In genomic region chr9:128428644-128429504, GRCh38 we compare ENCODE assay signal across 17 cellular contexts. TPM values are rescaled to one million over a fixed set of nuclear protein-coding genes. Genes with fewer than 3 reads are reported as not detected.
DNase-seq lines count a peak whose midpoint lies in the region; ATAC-seq and TF ChIP-seq lines count a peak whose summit lies in the region.
"Had no signal": no experiment of that assay in that cellular context is flagged by ENCODE, and none has a peak within 500 bp of the region (broad histone marks: within the 10 kb centered on the region; RNA-seq: fewer than 3 reads in every experiment).

No MANE protein-coding gene starts in this region.

- TF ChIP-seq CTCF in HFFc6 (IDR thresholded peaks at IDR 0.05) (peak; percentile 26; the same call in 1 of the 2 replicates), glutamatergic neuron (IDR thresholded peaks at IDR 0.05; ENCODE audit: partially characterized antibody, unreplicated experiment) (no peak), smooth muscle cell (IDR thresholded peaks at IDR 0.05; ENCODE audit: borderline replicate concordance, insufficient read depth, poor library complexity, severe bottlenecking) (no peak)

- H3K4me1 ChIP-seq in smooth muscle cell (ENCODE audit: low read depth): no peaks in the 10 kb centered on the region
- H3K4me1 ChIP-seq: colonic mucosa, lower lobe of right lung, tibial nerve had no signal

- no peak for ATAC-seq in activated CD4-positive, alpha-beta T cell treated with anti-CD3 and anti-CD28 coated beads for 36 hours
- ATAC-seq in effector memory CD8-positive, alpha-beta T cell (replicated peaks): no peak
- ATAC-seq: lower lobe of right lung had no signal

- H3K27ac Mint-ChIP-seq in HFFc6 (peak overlapping the region; percentile 54), glutamatergic neuron (ENCODE audit: unreplicated experiment) (peak overlapping the region; percentile 94)
- H3K27ac Mint-ChIP-seq in activated CD4-positive, alpha-beta T cell treated with anti-CD3 and anti-CD28 coated beads for 36 hours: no peak overlapping the region
- H3K27ac Mint-ChIP-seq in effector memory CD8-positive, alpha-beta T cell: no peak overlapping the region

- H3K9me3 Mint-ChIP-seq in HFFc6 (no peaks in the 10 kb centered on the region), glutamatergic neuron (ENCODE audit: unreplicated experiment) (peaks cover 5% of the 10 kb centered on the region)
- H3K9me3 Mint-ChIP-seq in activated CD4-positive, alpha-beta T cell treated with anti-CD3 and anti-CD28 coated beads for 36 hours (ENCODE audit: low read depth): no peaks in the 10 kb centered on the region
- H3K9me3 Mint-ChIP-seq in effector memory CD8-positive, alpha-beta T cell: no peaks in the 10 kb centered on the region

- peak overlapping the region; percentile 61 for H3K27ac ChIP-seq in smooth muscle cell (ENCODE audit: low read depth)
- H3K27ac ChIP-seq: BLaER1, colonic mucosa, KMS-11, lower lobe of right lung, tibial nerve had no signal

- no peaks in the 10 kb centered on the region for H3K36me3 ChIP-seq in smooth muscle cell (ENCODE audit: low read depth)
- H3K36me3 ChIP-seq: colonic mucosa, lower lobe of right lung had no signal

- no peak overlapping the region for H3K4me3 Mint-ChIP-seq in HFFc6
- peak overlapping the region; percentile 61 for H3K4me3 Mint-ChIP-seq in glutamatergic neuron (ENCODE audit: unreplicated experiment)
- no peak overlapping the region for H3K4me3 Mint-ChIP-seq in activated CD4-positive, alpha-beta T cell treated with anti-CD3 and anti-CD28 coated beads for 36 hours
- no peak overlapping the region for H3K4me3 Mint-ChIP-seq in effector memory CD8-positive, alpha-beta T cell

- H2AFZ ChIP-seq in smooth muscle cell (ENCODE audit: low read depth): no peak overlapping the region

- no peaks in the 10 kb centered on the region for H3K79me2 ChIP-seq in smooth muscle cell (ENCODE audit: low read depth)

- no peak overlapping the region for H3K4me2 ChIP-seq in smooth muscle cell
- H3K4me2 ChIP-seq: BLaER1, KMS-11 had no signal

- H3K9ac ChIP-seq in smooth muscle cell (ENCODE audit: low read depth): no peak overlapping the region
- H3K9ac ChIP-seq: BLaER1, KMS-11 had no signal

- POLR2A ChIA-PET in activated CD4-positive, alpha-beta T cell treated with anti-CD3 and anti-CD28 coated beads for 36 hours (lab: Charles Lee): no interaction called here

- H3K4me1 Mint-ChIP-seq in HFFc6 (ENCODE audit: low read depth): peaks cover 7% of the 10 kb centered on the region
- H3K4me1 Mint-ChIP-seq in glutamatergic neuron (ENCODE audit: low read depth, unreplicated experiment): peaks cover 18% of the 10 kb centered on the region
- no peaks in the 10 kb centered on the region for H3K4me1 Mint-ChIP-seq in activated CD4-positive, alpha-beta T cell treated with anti-CD3 and anti-CD28 coated beads for 36 hours
- no peaks in the 10 kb centered on the region for H3K4me1 Mint-ChIP-seq in effector memory CD8-positive, alpha-beta T cell (ENCODE audit: low read depth in 2 of 2)

- H4K20me1 ChIP-seq in smooth muscle cell (ENCODE audit: low read depth): no peaks in the 10 kb centered on the region
- H4K20me1 ChIP-seq: BLaER1 had no signal

- no peaks in the 10 kb centered on the region for H3K27me3 ChIP-seq in smooth muscle cell (ENCODE audit: low read depth)
- H3K27me3 ChIP-seq: BLaER1, colonic mucosa, tibial nerve had no signal

- intact Hi-C loops in activated CD4-positive, alpha-beta T cell treated with anti-CD3 and anti-CD28 coated beads for 36 hours (cut with DNase I, micrococcal nuclease): no loop called here

- H3K27me3 Mint-ChIP-seq in HFFc6 (ENCODE audit: insufficient read depth): no peaks in the 10 kb centered on the region; the same call in none of the 2 replicates
- H3K27me3 Mint-ChIP-seq in glutamatergic neuron (ENCODE audit: unreplicated experiment): peaks cover 6% of the 10 kb centered on the region
- no peaks in the 10 kb centered on the region for H3K27me3 Mint-ChIP-seq in activated CD4-positive, alpha-beta T cell treated with anti-CD3 and anti-CD28 coated beads for 36 hours
- H3K27me3 Mint-ChIP-seq in effector memory CD8-positive, alpha-beta T cell: no peaks in the 10 kb centered on the region

- peaks cover 6% of the 10 kb centered on the region; the same call in 1 of the 2 replicates for H3K36me3 Mint-ChIP-seq in HFFc6 (ENCODE audit: low read depth)
- H3K36me3 Mint-ChIP-seq in glutamatergic neuron (ENCODE audit: unreplicated experiment): peaks cover 4% of the 10 kb centered on the region
- no peaks in the 10 kb centered on the region for H3K36me3 Mint-ChIP-seq in activated CD4-positive, alpha-beta T cell treated with anti-CD3 and anti-CD28 coated beads for 36 hours (ENCODE audit: low read depth)
- no peaks in the 10 kb centered on the region for H3K36me3 Mint-ChIP-seq in effector memory CD8-positive, alpha-beta T cell (ENCODE audit: insufficient read depth)

- CTCF ChIA-PET in activated CD4-positive, alpha-beta T cell treated with anti-CD3 and anti-CD28 coated beads for 36 hours (lab: Charles Lee): interaction anchor here (0.5 to 1.0 kb wide), 5 partner anchors 9 to 131 kb away, joined by 3 to 6 read pairs (median 3); partner anchors contain the start of gene SLC27A4

- WGBS in smooth muscle cell (ENCODE audit: low lambda C conversion rate): 60% methylated on average over 21 of the region's 22 CpGs

- H3F3A ChIP-seq in smooth muscle cell (ENCODE audit: low read depth): no peaks in the 10 kb centered on the region

- H3K9me3 ChIP-seq in smooth muscle cell (replicated peaks; ENCODE audit: low read depth): no peaks in the 10 kb centered on the region
- H3K9me3 ChIP-seq: BLaER1, colonic mucosa, lower lobe of right lung, tibial nerve had no signal

- no peak for DNase-seq in HFFc6
- DNase-seq in amniotic epithelial cell (ENCODE audit: low read depth): peak; percentile 88
- DNase-seq in glutamatergic neuron: no peak
- no peak for DNase-seq in smooth muscle cell (lab: John Stamatoyannopoulos, UW; ENCODE audit: unreplicated experiment)
- DNase-seq in NCI-H1048 (lab: John Stamatoyannopoulos, UW): no peak
- DNase-seq in activated CD4-positive, alpha-beta T cell treated with anti-CD3 and anti-CD28 coated beads for 36 hours: no peak
- no peak for DNase-seq in effector memory CD8-positive, alpha-beta T cell
- DNase-seq: colonic mucosa; lower lobe of right lung; NCI-H1105; NCI-H774; stimulated activated CD4-positive, alpha-beta T cell treated with anti-CD3 and anti-CD28 coated beads, Interleukin-15, amount 100 ng/mL, for 24 hours; stimulated activated naive CD4-positive, alpha-beta T cell; T-helper 1 cell had no signal

- no peak overlapping the region for H3K4me3 ChIP-seq in smooth muscle cell
- H3K4me3 ChIP-seq: BLaER1, colonic mucosa, lower lobe of right lung, tibial nerve had no signal

RNA-seq across cellular contexts. Expression of gene CERCAM, which starts 8.2 kb away (rescaled TPM):
- 100 to 1,000 TPM; 125 to 172 (median 136) TPM for total RNA-seq in HFFc6 (2021; fragmentation: NEBNext Ultra II Directional; extraction: Animal tissue kit (Norgen Biotek cat#: 25700))
- total RNA-seq in glutamatergic neuron (ENCODE audit: unreplicated experiment) (56.1 TPM), smooth muscle cell (116 and 129 TPM in 2 replicates)
- 310 and 357 TPM in 2 replicates for polyA plus RNA-seq in smooth muscle cell
- total RNA-seq in activated CD4-positive, alpha-beta T cell treated with anti-CD3 and anti-CD28 coated beads for 36 hours: under 1 TPM; 0.75 to 0.79 TPM

RNA-seq across cellular contexts. Expression of gene ODF2, which starts 26.9 kb away (rescaled TPM):
- 10 to 100 TPM; 29.5 to 40.8 (median 36.9) TPM for total RNA-seq in HFFc6 (2021; fragmentation: NEBNext Ultra II Directional; extraction: Animal tissue kit (Norgen Biotek cat#: 25700))
- total RNA-seq in glutamatergic neuron (ENCODE audit: unreplicated experiment) (40.7 TPM), smooth muscle cell (17.7 and 27.9 TPM in 2 replicates)
- 31.6 and 33.2 TPM in 2 replicates for polyA plus RNA-seq in smooth muscle cell
- 10 to 100 TPM; 73.5 to 86.4 TPM for total RNA-seq in activated CD4-positive, alpha-beta T cell treated with anti-CD3 and anti-CD28 coated beads for 36 hours

RNA-seq across cellular contexts. Expression of gene URM1, which starts 57.7 kb away (rescaled TPM):
- 10 to 100 TPM; 63.8 to 75.5 (median 70.2) TPM for total RNA-seq in HFFc6 (2021; fragmentation: NEBNext Ultra II Directional; extraction: Animal tissue kit (Norgen Biotek cat#: 25700))
- total RNA-seq in glutamatergic neuron (ENCODE audit: unreplicated experiment): 62.6 TPM
- total RNA-seq in smooth muscle cell: 27.1 and 27.3 TPM in 2 replicates
- 41.2 and 48.7 TPM in 2 replicates for polyA plus RNA-seq in smooth muscle cell
- total RNA-seq in activated CD4-positive, alpha-beta T cell treated with anti-CD3 and anti-CD28 coated beads for 36 hours: 10 to 100 TPM; 39.9 to 56.1 TPM

Comparison
In these comparisons a context has a peak if more than half of its experiments do, and no peak if none do; other contexts are left out.
1. H3K27ac Mint-ChIP-seq: peak in HFFc6 (single experiment) and glutamatergic neuron (single experiment); none in activated CD4-positive, alpha-beta T cell treated with anti-CD3 and anti-CD28 coated beads for 36 hours (single experiment) and effector memory CD8-positive, alpha-beta T cell (0 of 2).
2. RNA of gene CERCAM, which starts 8.2 kb away (total RNA-seq): 125 to 172 TPM in HFFc6, 116 to 129 TPM in smooth muscle cell and 56.1 TPM in glutamatergic neuron (single experiment); 0.75 to 0.79 TPM in activated CD4-positive, alpha-beta T cell treated with anti-CD3 and anti-CD28 coated beads for 36 hours; every median in the first group is over 10 times any median in the second.